19 cellular contexts compared by ENCODE assay signal in the genomic region with DNA sequence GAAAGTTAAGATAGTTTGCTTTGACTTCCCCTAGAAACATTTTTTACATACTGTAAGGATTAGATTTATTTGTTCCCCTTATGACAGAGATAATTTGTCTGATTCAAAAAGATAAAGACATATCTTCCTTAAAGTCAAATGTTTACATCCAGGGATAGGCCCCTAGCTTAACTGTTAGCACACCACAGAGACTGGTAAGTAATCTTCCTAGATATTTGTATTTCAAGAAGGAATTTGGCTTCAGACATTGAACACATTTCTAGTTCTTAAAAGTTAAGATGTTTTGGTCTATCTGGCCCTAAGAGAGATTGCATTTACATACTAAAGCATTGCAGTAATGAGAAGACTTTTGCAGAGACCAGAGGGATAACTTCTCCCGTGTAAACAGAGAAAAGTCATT.
"Had no signal": no experiment of that assay in that cellular context is flagged by ENCODE, and none has a peak within 500 bp of the region (broad histone marks: within the 10 kb centered on the region; RNA-seq: fewer than 3 reads in every experiment).

No MANE protein-coding gene starts in this region.

- H3K36me3 ChIP-seq: SJSA1 had no signal

- H3K27me3 ChIP-seq: SJSA1 had no signal

- H3K27ac ChIP-seq: SJSA1, SK-N-MC had no signal

- H3K4me1 ChIP-seq: SJSA1 had no signal

- H3K9me3 ChIP-seq: SJSA1 had no signal

- H3K4me3 ChIP-seq: SJSA1, SK-N-MC had no signal

- DNase-seq: KBM-7, MV-4-11, NCI-H1048, NCI-H1105 treated with DMSO at 0.1 percent for 48 hours, NCI-H1417 treated with DMSO at 0.1 percent for 48 hours, NCI-H146, NCI-H1694 treated with DMSO at 0.1 percent for 48 hours, NCI-H1930, NCI-H2081, NCI-H2107, NCI-H2227 treated with DMSO at 0.1 percent for 48 hours, NCI-H524, NCI-H526 treated with DMSO at 0.1 percent for 48 hours, NCI-H748 treated with DMSO at 0.1 percent for 48 hours, Right ventricle myocardium superior, RPMI8226, SIG-M5 had no signal
